Comparison of ENCODE assay signal across 8 cellular contexts in genomic region chr18:79797518-79798345, GRCh38. TPM values are rescaled to one million over a fixed set of nuclear protein-coding genes. Genes with fewer than 3 reads are reported as not detected.
DNase-seq lines count a peak whose midpoint lies in the region; ATAC-seq and TF ChIP-seq lines count a peak whose summit lies in the region.

A gene with protein sequence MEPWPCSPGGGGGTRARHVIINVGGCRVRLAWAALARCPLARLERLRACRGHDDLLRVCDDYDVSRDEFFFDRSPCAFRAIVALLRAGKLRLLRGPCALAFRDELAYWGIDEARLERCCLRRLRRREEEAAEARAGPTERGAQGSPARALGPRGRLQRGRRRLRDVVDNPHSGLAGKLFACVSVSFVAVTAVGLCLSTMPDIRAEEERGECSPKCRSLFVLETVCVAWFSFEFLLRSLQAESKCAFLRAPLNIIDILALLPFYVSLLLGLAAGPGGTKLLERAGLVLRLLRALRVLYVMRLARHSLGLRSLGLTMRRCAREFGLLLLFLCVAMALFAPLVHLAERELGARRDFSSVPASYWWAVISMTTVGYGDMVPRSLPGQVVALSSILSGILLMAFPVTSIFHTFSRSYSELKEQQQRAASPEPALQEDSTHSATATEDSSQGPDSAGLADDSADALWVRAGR (plus strand): TSS chr18:79797938. CDS start chr18:79863668, 65,730 bp downstream.

- H3K4me2 ChIP-seq in BLaER1 (peak within 1 kb of the TSS; percentile 100), GM23338 (peak within 1 kb of the TSS; percentile 88)

- H3K27me3 Mint-ChIP-seq in GM23338 (ENCODE audit: insufficient read depth, low read depth, poor library complexity) = peaks cover 41% of the 10 kb centered on the region
- peaks cover 34% of the 10 kb centered on the region for H3K27me3 Mint-ChIP-seq in activated naive CD8-positive, alpha-beta T cell treated with anti-CD3 and anti-CD28 coated beads, Interleukin-2, amount 10 ng/mL, durations not matched to agents 7 days and 5 days

- peak; percentile 73 for ATAC-seq in GM23338
- ATAC-seq in activated naive CD8-positive, alpha-beta T cell treated with anti-CD3 and anti-CD28 coated beads, Interleukin-2, amount 10 ng/mL, durations not matched to agents 7 days and 5 days (ENCODE audit: low read depth) = peak; percentile 61
- no peak for ATAC-seq in HG03460 (IDR thresholded peaks at IDR 0.05; ENCODE audit: unreplicated experiment)
- no peak for ATAC-seq in HG02623 (IDR thresholded peaks at IDR 0.05; ENCODE audit: unreplicated experiment)

- H3K36me3 ChIP-seq in BLaER1 (no peaks in the 10 kb centered on the region), GM23338 (ENCODE audit: insufficient read depth) (no peaks in the 10 kb centered on the region), testis (ENCODE audit: low read depth, missing control alignments) (no peaks in the 10 kb centered on the region)

- H3K79me2 ChIP-seq in GM23338 (replicated peaks; ENCODE audit: insufficient read depth) = no peaks in the 10 kb centered on the region

- H2AFZ ChIP-seq in GM23338 = peak within 1 kb of the TSS; percentile 94

- peak within 1 kb of the TSS; percentile 68 for H3K4me3 Mint-ChIP-seq in GM23338
- peak within 1 kb of the TSS; percentile 65 for H3K4me3 Mint-ChIP-seq in activated naive CD8-positive, alpha-beta T cell treated with anti-CD3 and anti-CD28 coated beads, Interleukin-2, amount 10 ng/mL, durations not matched to agents 7 days and 5 days

- H4K20me1 ChIP-seq in BLaER1 (peaks cover 37% of the 10 kb centered on the region), GM23338 (replicated peaks; ENCODE audit: insufficient read depth) (0 out of 2 replicates have a peak, but pooled peaks cover 3% of the 10 kb centered on the region)

- TF ChIP-seq CTCF in GM23338 (conservative IDR thresholded peaks at IDR 0.05; ENCODE audit: low read depth in 2 of 2) (peak; percentile 21 to 73; a peak in 3 of 4 replicates), testis (IDR thresholded peaks at IDR 0.05) (no peak)

- H3K27me3 ChIP-seq in BLaER1 (peaks cover 91% of the 10 kb centered on the region), GM23338 (ENCODE audit: insufficient read depth) (peaks cover 45% of the 10 kb centered on the region), testis (no peaks in the 10 kb centered on the region)

- no peaks in the 10 kb centered on the region for H3K9me3 ChIP-seq in BLaER1
- no peaks in the 10 kb centered on the region for H3K9me3 ChIP-seq in testis

- H3K9me2 ChIP-seq in GM23338 (ENCODE audit: insufficient read depth) = no peaks in the 10 kb centered on the region

- H3K27ac Mint-ChIP-seq in GM23338 = no peak within 1 kb of the TSS
- H3K27ac Mint-ChIP-seq in activated naive CD8-positive, alpha-beta T cell treated with anti-CD3 and anti-CD28 coated beads, Interleukin-2, amount 10 ng/mL, durations not matched to agents 7 days and 5 days = no peak within 1 kb of the TSS

- peak within 1 kb of the TSS; percentile 64 for H3K4me3 ChIP-seq in BLaER1
- peak within 1 kb of the TSS; percentile 72 for H3K4me3 ChIP-seq in GM23338
- peak within 1 kb of the TSS; percentile 29 to 58 for H3K4me3 ChIP-seq in testis

- 0 out of 2 replicates have a peak within 1 kb of the TSS, but pooled peaks have one; percentile 29 for H3K9ac ChIP-seq in BLaER1

- H3K4me1 Mint-ChIP-seq in GM23338 = peaks cover 10% of the 10 kb centered on the region
- peaks cover 11% of the 10 kb centered on the region for H3K4me1 Mint-ChIP-seq in activated naive CD8-positive, alpha-beta T cell treated with anti-CD3 and anti-CD28 coated beads, Interleukin-2, amount 10 ng/mL, durations not matched to agents 7 days and 5 days

- intact Hi-C loops in testis (cut with DNase I; ENCODE audit: low total_unique reads) = no loop called here

- no peaks in the 10 kb centered on the region for H3F3A ChIP-seq in GM23338 (replicated peaks; ENCODE audit: low read depth)

- H3K9me3 Mint-ChIP-seq in GM23338 = no peaks in the 10 kb centered on the region
- no peaks in the 10 kb centered on the region for H3K9me3 Mint-ChIP-seq in activated naive CD8-positive, alpha-beta T cell treated with anti-CD3 and anti-CD28 coated beads, Interleukin-2, amount 10 ng/mL, durations not matched to agents 7 days and 5 days

- H3K36me3 Mint-ChIP-seq in GM23338 (ENCODE audit: low read depth) = no peaks in the 10 kb centered on the region; the same call in 2 of the 3 replicates
- H3K36me3 Mint-ChIP-seq in activated naive CD8-positive, alpha-beta T cell treated with anti-CD3 and anti-CD28 coated beads, Interleukin-2, amount 10 ng/mL, durations not matched to agents 7 days and 5 days = peaks cover 2% of the 10 kb centered on the region

- H3K27ac ChIP-seq in BLaER1 = no peak within 1 kb of the TSS
- H3K27ac ChIP-seq in GM23338 (ENCODE audit: low read depth) = no peak within 1 kb of the TSS
- no peak within 1 kb of the TSS for H3K27ac ChIP-seq in testis

- DNase-seq in GM23338 (ENCODE audit: low spot score) = peak; percentile 67
- peak; percentile 58 for DNase-seq in activated naive CD8-positive, alpha-beta T cell treated with anti-CD3 and anti-CD28 coated beads, Interleukin-2, amount 10 ng/mL, durations not matched to agents 7 days and 5 days
- DNase-seq in iPS-NIHi11 (ENCODE audit: low spot score) = peak; percentile 94
- DNase-seq in testis = no peak
- no peak for DNase-seq in NCI-H187 (lab: John Stamatoyannopoulos, UW)

- no peak for TF ChIP-seq POLR2A in testis (IDR thresholded peaks at IDR 0.05)

- WGBS in testis, 2 donors = 4 to 12% methylated on average over 8 to 60 of the region's 92 CpGs

- POLR2A ChIA-PET in activated naive CD8-positive, alpha-beta T cell treated with anti-CD3 and anti-CD28 coated beads, Interleukin-2, amount 10 ng/mL, durations not matched to agents 7 days and 5 days (lab: Charles Lee) = no interaction called here

- H3K4me1 ChIP-seq in BLaER1 (peaks cover 53% of the 10 kb centered on the region), GM23338 (ENCODE audit: insufficient read depth) (peaks cover 10% of the 10 kb centered on the region; the same call in 1 of the 2 replicates), testis (peaks cover 3% of the 10 kb centered on the region)

TF ChIP-seq in GM23338, 12 proteins besides CTCF, POLR2A, EP300 and RAD21 (continues in another document):
- TF ChIP-seq EZH2 (IDR thresholded peaks at IDR 0.05; ENCODE audit: low read depth, unreplicated experiment) (no peak), ETS1 (IDR thresholded peaks at IDR 0.05) (no peak), STAT1 (IDR thresholded peaks at IDR 0.05; ENCODE audit: unreplicated experiment) (no peak), NANOG (IDR thresholded peaks at IDR 0.05; ENCODE audit: borderline replicate concordance) (no peak), EZH2phosphoT487 (IDR thresholded peaks at IDR 0.05; ENCODE audit: unreplicated experiment) (no peak), POLR2AphosphoS5 (IDR thresholded peaks at IDR 0.05; ENCODE audit: low read depth) (no peak), ZNF331 (CRISPR knock-in tag; IDR thresholded peaks at IDR 0.05; ENCODE audit: low read depth) (no peak), JUNB (IDR thresholded peaks at IDR 0.05; ENCODE audit: unreplicated experiment) (no peak), CREB1 (CRISPR knock-in tag; IDR thresholded peaks at IDR 0.05; ENCODE audit: low read depth) (no peak), ZNF114 (CRISPR knock-in tag; IDR thresholded peaks at IDR 0.05) (no peak)
- TF ChIP-seq, protein P1, sequence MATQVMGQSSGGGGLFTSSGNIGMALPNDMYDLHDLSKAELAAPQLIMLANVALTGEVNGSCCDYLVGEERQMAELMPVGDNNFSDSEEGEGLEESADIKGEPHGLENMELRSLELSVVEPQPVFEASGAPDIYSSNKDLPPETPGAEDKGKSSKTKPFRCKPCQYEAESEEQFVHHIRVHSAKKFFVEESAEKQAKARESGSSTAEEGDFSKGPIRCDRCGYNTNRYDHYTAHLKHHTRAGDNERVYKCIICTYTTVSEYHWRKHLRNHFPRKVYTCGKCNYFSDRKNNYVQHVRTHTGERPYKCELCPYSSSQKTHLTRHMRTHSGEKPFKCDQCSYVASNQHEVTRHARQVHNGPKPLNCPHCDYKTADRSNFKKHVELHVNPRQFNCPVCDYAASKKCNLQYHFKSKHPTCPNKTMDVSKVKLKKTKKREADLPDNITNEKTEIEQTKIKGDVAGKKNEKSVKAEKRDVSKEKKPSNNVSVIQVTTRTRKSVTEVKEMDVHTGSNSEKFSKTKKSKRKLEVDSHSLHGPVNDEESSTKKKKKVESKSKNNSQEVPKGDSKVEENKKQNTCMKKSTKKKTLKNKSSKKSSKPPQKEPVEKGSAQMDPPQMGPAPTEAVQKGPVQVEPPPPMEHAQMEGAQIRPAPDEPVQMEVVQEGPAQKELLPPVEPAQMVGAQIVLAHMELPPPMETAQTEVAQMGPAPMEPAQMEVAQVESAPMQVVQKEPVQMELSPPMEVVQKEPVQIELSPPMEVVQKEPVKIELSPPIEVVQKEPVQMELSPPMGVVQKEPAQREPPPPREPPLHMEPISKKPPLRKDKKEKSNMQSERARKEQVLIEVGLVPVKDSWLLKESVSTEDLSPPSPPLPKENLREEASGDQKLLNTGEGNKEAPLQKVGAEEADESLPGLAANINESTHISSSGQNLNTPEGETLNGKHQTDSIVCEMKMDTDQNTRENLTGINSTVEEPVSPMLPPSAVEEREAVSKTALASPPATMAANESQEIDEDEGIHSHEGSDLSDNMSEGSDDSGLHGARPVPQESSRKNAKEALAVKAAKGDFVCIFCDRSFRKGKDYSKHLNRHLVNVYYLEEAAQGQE (IDR thresholded peaks at IDR 0.05; ENCODE audit: unreplicated experiment) = no peak

RNA-seq across cellular contexts. Expression of the gene that starts here (rescaled TPM):
- 0.52 TPM in 1 of 2 replicates, not detected in the other for total RNA-seq in GM23338 (2014; rRNA removed; shearing (Covaris generic))
- polyA plus RNA-seq in GM23338 (2016; fragmentation: Nextera tagmentation; extraction: Ambion mirVana) = 0.13 TPM in 1 of 2 replicates, not detected in the other
- total RNA-seq in activated naive CD8-positive, alpha-beta T cell treated with anti-CD3 and anti-CD28 coated beads, Interleukin-2, amount 10 ng/mL, durations not matched to agents 7 days and 5 days = not detected
- 1 to 10 TPM; 7.2 to 7.6 TPM for total RNA-seq in testis
- 0.50 TPM for polyA plus RNA-seq in testis (ENCODE audit: insufficient read depth, low read depth, low replicate concordance)

Comparison
In these comparisons a context has a peak if more than half of its experiments do, and no peak if none do; other contexts are left out.
1. Peak in DNase-seq, ATAC-seq, H3K4me3 ChIP-seq and H3K4me2 ChIP-seq in GM23338; RNA of the gene not detected or under 1 TPM.
2. Peak in DNase-seq and ATAC-seq in activated naive CD8-positive, alpha-beta T cell treated with anti-CD3 and anti-CD28 coated beads, Interleukin-2, amount 10 ng/mL, durations not matched to agents 7 days and 5 days; RNA of the gene not detected or under 1 TPM.
3. CTCF ChIP-seq: peak in GM23338 (2 of 2); none in testis (0 of 3).
4. Peak in every context shown above with its lines, with median percentiles within 50 percentile points of each other: H3K4me3 ChIP-seq.